13 cellular contexts compared by ENCODE assay signal in genomic region chr14:31021576-31021949, GRCh38.
"Had no signal": no experiment of that assay in that cellular context is flagged by ENCODE, and none has a peak within 500 bp of the region (broad histone marks: within the 10 kb centered on the region; RNA-seq: fewer than 3 reads in every experiment).

No MANE protein-coding gene starts in this region.

- DNase-seq: activated CD4-positive, CD25-positive, alpha-beta regulatory T cell treated with anti-CD3 and anti-CD28 coated beads, Interleukin-2, amount 50 U/mL, for 72 hours; activated gamma-delta T cell; activated T-cell treated with anti-CD3 and anti-CD28 coated beads, Interleukin-2, amount 50 U/mL, for 72 hours; head of caudate nucleus; left lung; naive B cell; nucleus accumbens; posterior cingulate gyrus; stimulated activated naive CD8-positive, alpha-beta T cell treated with anti-CD3 and anti-CD28 coated beads, Interleukin-15, amount 100 ng/mL, for 72 hours; T-helper 1 cell; upper lobe of left lung had no signal

- H3K9me3 Mint-ChIP-seq: activated T-cell treated with anti-CD3 and anti-CD28 coated beads, Interleukin-2, amount 50 U/mL, for 72 hours; memory B cell; naive B cell; stimulated activated naive CD8-positive, alpha-beta T cell treated with anti-CD3 and anti-CD28 coated beads, Interleukin-15, amount 100 ng/mL, for 72 hours had no signal

- H3K4me3 ChIP-seq: left lung, upper lobe of left lung had no signal

- H3K27ac ChIP-seq: left lung, upper lobe of left lung had no signal

- ATAC-seq: activated T-cell treated with anti-CD3 and anti-CD28 coated beads, Interleukin-2, amount 50 U/mL, for 72 hours; left lung; stimulated activated naive CD8-positive, alpha-beta T cell treated with anti-CD3 and anti-CD28 coated beads, Interleukin-15, amount 100 ng/mL, for 72 hours had no signal

- H3K27ac Mint-ChIP-seq: activated T-cell treated with anti-CD3 and anti-CD28 coated beads, Interleukin-2, amount 50 U/mL, for 72 hours; memory B cell; stimulated activated naive CD8-positive, alpha-beta T cell treated with anti-CD3 and anti-CD28 coated beads, Interleukin-15, amount 100 ng/mL, for 72 hours had no signal

- H3K4me3 Mint-ChIP-seq: activated naive CD8-positive, alpha-beta T cell; activated T-cell treated with anti-CD3 and anti-CD28 coated beads, Interleukin-2, amount 50 U/mL, for 72 hours; memory B cell; stimulated activated naive CD8-positive, alpha-beta T cell treated with anti-CD3 and anti-CD28 coated beads, Interleukin-15, amount 100 ng/mL, for 72 hours had no signal

- H3K9me3 ChIP-seq: left lung, upper lobe of left lung had no signal

- H3K27me3 ChIP-seq: left lung, upper lobe of left lung had no signal

- H3K27me3 Mint-ChIP-seq: activated naive CD8-positive, alpha-beta T cell; memory B cell; naive B cell; stimulated activated naive CD8-positive, alpha-beta T cell treated with anti-CD3 and anti-CD28 coated beads, Interleukin-15, amount 100 ng/mL, for 72 hours had no signal
